24 cellular contexts compared by ENCODE assay signal in genomic region chr10:53331460-53331859, GRCh38.
"Had no signal": no experiment of that assay in that cellular context is flagged by ENCODE, and none has a peak within 500 bp of the region (broad histone marks: within the 10 kb centered on the region; RNA-seq: fewer than 3 reads in every experiment).

No MANE protein-coding gene starts in this region.

- DNase-seq: hypothalamus; immature natural killer cell; kidney; left colon; left lung; lower lobe of right lung; mammary epithelial cell; mesenchymal stem cell; naive B cell; natural killer cell; nephron progenitor cell; ovary; right lobe of liver; stimulated activated CD4-positive, alpha-beta T cell treated with anti-CD3 and anti-CD28 coated beads, Interleukin-2, amount 100 ng/mL, for 24 hours; stimulated activated CD4-positive, alpha-beta T cell treated with anti-CD3 and anti-CD28 coated beads, Interleukin-4, amount 100 ng/mL, for 1 hour; stimulated activated naive B cell treated with anti-CD40 and anti-IgM and Interleukin-4, amounts not matched to agents 10 μg/mL and 1 μg/mL and 100 μg/mL, for 72 hours; stimulated activated naive CD8-positive, alpha-beta T cell treated with anti-CD3 and anti-CD28 coated beads, Interleukin-15, Interleukin-2, amounts not matched to agents 100 U/mL and 50 U/mL, for 24 hours; stomach; testis; thyroid gland; transverse colon; upper lobe of left lung had no signal

- ATAC-seq: left colon; left lung; lower lobe of right lung; natural killer cell; right lobe of liver; stimulated activated naive B cell treated with anti-CD40 and anti-IgM and Interleukin-4, amounts not matched to agents 10 μg/mL and 1 μg/mL and 100 μg/mL, for 72 hours; stimulated activated naive CD8-positive, alpha-beta T cell treated with anti-CD3 and anti-CD28 coated beads, Interleukin-15, Interleukin-2, amounts not matched to agents 100 U/mL and 50 U/mL, for 24 hours had no signal

- H3K27me3 ChIP-seq: left lung, ovary, right atrium auricular region, right lobe of liver, stomach, testis, thyroid gland, transverse colon, upper lobe of left lung had no signal

- H3K4me3 ChIP-seq: left lung, lower lobe of right lung, ovary, right atrium auricular region, right lobe of liver, smooth muscle cell, stomach, testis, thyroid gland, transverse colon, upper lobe of left lung had no signal

- H3K27ac ChIP-seq: left lung, lower lobe of right lung, ovary, right atrium auricular region, right lobe of liver, stomach, testis, thyroid gland, transverse colon, upper lobe of left lung had no signal

- H3K36me3 ChIP-seq: left lung, lower lobe of right lung, ovary, right atrium auricular region, right lobe of liver, stomach, thyroid gland, transverse colon, upper lobe of left lung had no signal

- H3K9me3 ChIP-seq: ovary, right lobe of liver, testis, thyroid gland had no signal

- H3K4me1 ChIP-seq: left lung, lower lobe of right lung, right atrium auricular region, right lobe of liver, stomach, testis, thyroid gland, transverse colon, upper lobe of left lung had no signal

- H3K4me2 ChIP-seq: smooth muscle cell had no signal
